Comparison of ENCODE assay signal across 38 cellular contexts in genomic region chr1:101645810-101646209, GRCh38.
"Had no signal": no experiment of that assay in that cellular context is flagged by ENCODE, and none has a peak within 500 bp of the region (broad histone marks: within the 10 kb centered on the region; RNA-seq: fewer than 3 reads in every experiment).

No MANE protein-coding gene starts in this region.

- H3K9me3 ChIP-seq: MG63 had no signal

- H3K4me3 ChIP-seq: MG63 had no signal

- H3K27me3 ChIP-seq: MG63 had no signal

- DNase-seq: Karpas-422, Kasumi-1, MG63, MM.1S, MV-4-11, NCI-H1048, NCI-H1092, NCI-H1092 treated with DMSO at 0.1 percent for 48 hours, NCI-H1105, NCI-H1105 treated with DMSO at 0.1 percent for 48 hours, NCI-H1417, NCI-H1417 treated with DMSO at 0.1 percent for 48 hours, NCI-H1436, NCI-H1436 treated with DMSO at 0.1 percent for 48 hours, NCI-H146, NCI-H1694, NCI-H1694 treated with DMSO at 0.1 percent for 48 hours, NCI-H187, NCI-H187 treated with DMSO at 0.1 percent for 48 hours, NCI-H1930, NCI-H2029, NCI-H2029 treated with DMSO at 0.1 percent for 48 hours, NCI-H2081, NCI-H2081 treated with DMSO at 0.1 percent for 48 hours, NCI-H2107, NCI-H2171, NCI-H2171 treated with DMSO at 0.1 percent for 48 hours, NCI-H2227 treated with DMSO at 0.1 percent for 48 hours, NCI-H226, NCI-H345, NCI-H446, NCI-H446 treated with DMSO at 0.1 percent for 48 hours, NCI-H510A, NCI-H510A treated with DMSO at 0.1 percent for 48 hours, NCI-H524, NCI-H524 treated with DMSO at 0.1 percent for 48 hours, NCI-H526, NCI-H526 treated with DMSO at 0.1 percent for 48 hours had no signal

- H3K36me3 ChIP-seq: MG63 had no signal
